Comparison of ENCODE assay signal across 8 cellular contexts in the genomic region with DNA sequence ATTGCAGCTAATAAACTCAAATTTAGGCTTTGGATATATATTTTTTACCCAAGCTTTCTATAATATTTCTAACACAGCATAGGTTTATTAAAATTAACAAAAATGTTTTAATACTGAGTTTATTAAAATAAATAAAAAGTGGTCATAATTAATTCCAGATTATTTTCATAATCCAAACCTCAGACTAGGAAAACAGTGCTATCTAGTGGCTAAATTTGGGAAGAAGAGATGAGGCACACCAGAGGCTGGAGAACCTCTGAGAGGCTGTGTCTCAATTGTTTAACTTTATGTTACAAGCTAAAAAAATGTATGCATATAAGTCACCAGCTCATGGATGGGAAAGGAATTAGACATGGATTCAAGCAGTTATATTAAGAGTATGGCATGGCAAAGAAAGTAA.
DNase-seq lines count a peak whose midpoint lies in the region; TF ChIP-seq lines count a peak whose summit lies in the region.

No MANE protein-coding gene starts in this region.

- H3K9me3 ChIP-seq in stomach, result no peaks in the 10 kb centered on the region

- TF ChIP-seq EP300 in stomach (IDR thresholded peaks at IDR 0.05), result no peak

- no peaks in the 10 kb centered on the region for H3K27me3 Mint-ChIP-seq in activated naive CD4-positive, alpha-beta T cell treated with anti-CD3 and anti-CD28 coated beads, Interleukin-2, amount 10 ng/mL, durations not matched to agents 7 days and 5 days

- H3K4me1 Mint-ChIP-seq in activated naive CD4-positive, alpha-beta T cell treated with anti-CD3 and anti-CD28 coated beads, Interleukin-2, amount 10 ng/mL, durations not matched to agents 7 days and 5 days, result no peaks in the 10 kb centered on the region

- peak; percentile 15 for DNase-seq in RPMI8226
- peak; percentile 47 for DNase-seq in fibroblast of pulmonary artery (ENCODE audit: low read depth)
- no peak for DNase-seq in activated T-cell treated with anti-CD3 and anti-CD28 coated beads for 4 hours
- DNase-seq in NK-92 treated with Interleukin-12 subunit alpha and Interleukin-12 subunit beta, amount 100 ng/mL, for 24 hours (lab: John Stamatoyannopoulos, UW), result no peak
- no peak for DNase-seq in activated naive CD4-positive, alpha-beta T cell treated with anti-CD3 and anti-CD28 coated beads, Interleukin-2, amount 10 ng/mL, durations not matched to agents 7 days and 5 days
- no peak for DNase-seq in stomach

- H3K27ac ChIP-seq in 22Rv1, result no peak overlapping the region
- H3K27ac ChIP-seq in stomach, result no peak overlapping the region

- H3K36me3 ChIP-seq in stomach, result no peaks in the 10 kb centered on the region

- CTCF ChIA-PET in activated naive CD4-positive, alpha-beta T cell treated with anti-CD3 and anti-CD28 coated beads, Interleukin-2, amount 10 ng/mL, durations not matched to agents 7 days and 5 days (lab: Charles Lee), result no interaction called here

- H3K9me3 Mint-ChIP-seq in activated naive CD4-positive, alpha-beta T cell treated with anti-CD3 and anti-CD28 coated beads, Interleukin-2, amount 10 ng/mL, durations not matched to agents 7 days and 5 days, result no peaks in the 10 kb centered on the region

- no peak for TF ChIP-seq POLR2A in stomach (IDR thresholded peaks at IDR 0.05)

- intact Hi-C loops in stomach (cut with DNase I; ENCODE audit: low total_unique reads), result no loop called here

- no peaks in the 10 kb centered on the region for H3K27me3 ChIP-seq in stomach

- peak; percentile 78 for TF ChIP-seq CTCF in 22Rv1 (IDR thresholded peaks at IDR 0.05)
- 0 out of 2 replicates have a peak, but pooled peaks have one; percentile 17 for TF ChIP-seq CTCF in GM12874 (IDR thresholded peaks at IDR 0.05; ENCODE audit: insufficient read depth, low read depth, low read length)
- peak; percentile 79 for TF ChIP-seq CTCF in fibroblast of pulmonary artery (IDR thresholded peaks at IDR 0.05; ENCODE audit: low read length, missing control alignments)
- peak in 3 of 7 experiments; percentile 40 to 49 (median 42) for TF ChIP-seq CTCF in stomach (IDR thresholded peaks at IDR 0.05)

- H3K4me1 ChIP-seq in stomach, result peaks cover 0 to 11% (median 2%) of the 10 kb centered on the region in 4 donors

- H3K27ac Mint-ChIP-seq in activated naive CD4-positive, alpha-beta T cell treated with anti-CD3 and anti-CD28 coated beads, Interleukin-2, amount 10 ng/mL, durations not matched to agents 7 days and 5 days, result no peak overlapping the region

- H3K4me3 ChIP-seq in fibroblast of pulmonary artery (replicated peaks; ENCODE audit: low read depth, low read length) (no peak overlapping the region), stomach (no peak overlapping the region)

- peaks cover 2% of the 10 kb centered on the region for H3K36me3 Mint-ChIP-seq in activated naive CD4-positive, alpha-beta T cell treated with anti-CD3 and anti-CD28 coated beads, Interleukin-2, amount 10 ng/mL, durations not matched to agents 7 days and 5 days

- no peak overlapping the region for H3K4me3 Mint-ChIP-seq in activated naive CD4-positive, alpha-beta T cell treated with anti-CD3 and anti-CD28 coated beads, Interleukin-2, amount 10 ng/mL, durations not matched to agents 7 days and 5 days

Comparison
In these comparisons a context has a peak if more than half of its experiments do, and no peak if none do; other contexts are left out.
1. DNase-seq: peak in RPMI8226 (single experiment) and fibroblast of pulmonary artery (single experiment); none in activated T-cell treated with anti-CD3 and anti-CD28 coated beads for 4 hours (single experiment), NK-92 treated with Interleukin-12 subunit alpha and Interleukin-12 subunit beta, amount 100 ng/mL, for 24 hours (single experiment), activated naive CD4-positive, alpha-beta T cell treated with anti-CD3 and anti-CD28 coated beads, Interleukin-2, amount 10 ng/mL, durations not matched to agents 7 days and 5 days (single experiment) and stomach (single experiment).